In the genomic region with DNA sequence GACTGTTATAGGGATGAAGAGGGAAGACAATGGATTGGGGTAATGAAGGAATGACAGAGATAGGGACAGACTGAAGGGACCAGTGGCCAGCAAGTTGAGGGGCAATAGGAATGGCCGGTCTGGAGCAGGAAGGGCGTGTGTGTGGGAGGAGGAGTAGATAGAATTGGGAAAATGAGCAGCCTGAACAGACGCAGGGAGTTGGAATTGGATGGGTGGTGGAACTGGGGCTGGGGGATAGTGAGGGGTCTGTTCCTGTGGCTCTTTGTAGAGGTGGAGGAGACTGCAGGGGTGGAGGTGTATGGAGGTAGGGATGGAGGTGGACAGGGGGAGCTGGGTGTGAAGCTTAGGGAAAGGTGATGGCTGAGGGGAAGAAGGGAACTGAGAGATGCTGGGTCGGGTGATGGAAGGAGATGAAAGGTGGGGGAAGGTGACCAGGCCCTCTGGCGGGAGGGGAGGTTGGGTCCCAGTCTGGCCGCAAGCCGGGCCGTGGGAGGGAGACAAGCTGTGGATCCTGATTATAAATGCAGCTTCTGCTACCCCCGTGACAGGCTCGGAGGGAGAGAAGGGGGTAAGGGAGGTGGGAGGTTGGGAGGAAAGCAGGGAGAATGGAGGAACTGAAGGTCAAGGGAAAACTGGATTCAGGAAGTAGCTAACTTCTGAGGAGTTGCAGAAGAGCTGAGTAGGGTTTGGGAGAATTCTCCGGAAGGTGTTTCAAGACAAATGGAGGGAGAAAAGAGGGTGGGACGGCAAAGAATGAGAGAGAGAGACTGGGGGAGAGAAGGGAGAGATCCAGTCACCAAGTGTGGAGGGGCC, we compare ENCODE assay signal across 1 cellular context.
A peak's percentile ranks its signal among the peaks of the same experiment; 100 is the strongest.
TF ChIP-seq lines count a peak whose summit lies in the region.

No MANE protein-coding gene starts in this region.

TF ChIP-seq in HepG2, 621 proteins besides CTCF, POLR2A, EP300 and RAD21 (continued from another document and continues in another):
- no peak for TF ChIP-seq ZNF407 (CRISPR knock-in tag; IDR thresholded peaks at IDR 0.05; ENCODE audit: not compliant biosample characterization)
- no peak for TF ChIP-seq ZNF563 (CRISPR knock-in tag; IDR thresholded peaks at IDR 0.05)
- TF ChIP-seq, protein P1, sequence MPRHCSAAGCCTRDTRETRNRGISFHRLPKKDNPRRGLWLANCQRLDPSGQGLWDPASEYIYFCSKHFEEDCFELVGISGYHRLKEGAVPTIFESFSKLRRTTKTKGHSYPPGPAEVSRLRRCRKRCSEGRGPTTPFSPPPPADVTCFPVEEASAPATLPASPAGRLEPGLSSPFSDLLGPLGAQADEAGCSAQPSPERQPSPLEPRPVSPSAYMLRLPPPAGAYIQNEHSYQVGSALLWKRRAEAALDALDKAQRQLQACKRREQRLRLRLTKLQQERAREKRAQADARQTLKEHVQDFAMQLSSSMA (CRISPR knock-in tag; IDR thresholded peaks at IDR 0.05), result no peak
- TF ChIP-seq ZNF558 (CRISPR knock-in tag; IDR thresholded peaks at IDR 0.05; ENCODE audit: borderline replicate concordance), result no peak
- TF ChIP-seq ZNF10 (CRISPR knock-in tag; IDR thresholded peaks at IDR 0.05; ENCODE audit: borderline replicate concordance, low read depth), result no peak
- 0 out of 2 replicates have a peak, but pooled peaks have one; percentile 34 for TF ChIP-seq ELF4 (CRISPR knock-in tag; IDR thresholded peaks at IDR 0.05; ENCODE audit: borderline replicate concordance)
- no peak for TF ChIP-seq ZNF33A (CRISPR knock-in tag; IDR thresholded peaks at IDR 0.05; ENCODE audit: borderline replicate concordance)
- TF ChIP-seq ZNF446 (CRISPR knock-in tag; IDR thresholded peaks at IDR 0.05), result 0 out of 2 replicates have a peak, but pooled peaks have one; percentile 19
- no peak for TF ChIP-seq TARDBP (CRISPR knock-in tag; IDR thresholded peaks at IDR 0.05)
- TF ChIP-seq, protein P2, sequence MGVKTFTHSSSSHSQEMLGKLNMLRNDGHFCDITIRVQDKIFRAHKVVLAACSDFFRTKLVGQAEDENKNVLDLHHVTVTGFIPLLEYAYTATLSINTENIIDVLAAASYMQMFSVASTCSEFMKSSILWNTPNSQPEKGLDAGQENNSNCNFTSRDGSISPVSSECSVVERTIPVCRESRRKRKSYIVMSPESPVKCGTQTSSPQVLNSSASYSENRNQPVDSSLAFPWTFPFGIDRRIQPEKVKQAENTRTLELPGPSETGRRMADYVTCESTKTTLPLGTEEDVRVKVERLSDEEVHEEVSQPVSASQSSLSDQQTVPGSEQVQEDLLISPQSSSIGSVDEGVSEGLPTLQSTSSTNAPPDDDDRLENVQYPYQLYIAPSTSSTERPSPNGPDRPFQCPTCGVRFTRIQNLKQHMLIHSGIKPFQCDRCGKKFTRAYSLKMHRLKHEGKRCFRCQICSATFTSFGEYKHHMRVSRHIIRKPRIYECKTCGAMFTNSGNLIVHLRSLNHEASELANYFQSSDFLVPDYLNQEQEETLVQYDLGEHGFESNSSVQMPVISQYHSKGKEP (CRISPR knock-in tag; IDR thresholded peaks at IDR 0.05), result no peak
- TF ChIP-seq ZNF17 (CRISPR knock-in tag; IDR thresholded peaks at IDR 0.05), result no peak
- TF ChIP-seq ZFP91 (CRISPR knock-in tag; IDR thresholded peaks at IDR 0.05; ENCODE audit: borderline replicate concordance), result no peak
- TF ChIP-seq MED13 (CRISPR knock-in tag; IDR thresholded peaks at IDR 0.05), result no peak
- TF ChIP-seq KIAA2018 (CRISPR knock-in tag; IDR thresholded peaks at IDR 0.05; ENCODE audit: borderline replicate concordance), result no peak
- TF ChIP-seq PAX8 (CRISPR knock-in tag; IDR thresholded peaks at IDR 0.05; ENCODE audit: borderline replicate concordance), result 0 out of 2 replicates have a peak, but pooled peaks have one; percentile 47
- no peak for TF ChIP-seq FOXK1 (CRISPR knock-in tag; IDR thresholded peaks at IDR 0.05; ENCODE audit: borderline replicate concordance, low read depth)
- no peak for TF ChIP-seq KLF6 (CRISPR knock-in tag; IDR thresholded peaks at IDR 0.05)
- no peak for TF ChIP-seq RERE (CRISPR knock-in tag; IDR thresholded peaks at IDR 0.05; ENCODE audit: low read depth)
- TF ChIP-seq PCBP1 (IDR thresholded peaks at IDR 0.05; ENCODE audit: borderline replicate concordance, low read depth, low read length), result no peak
